1 cellular context compared by ENCODE assay signal in the genomic region with DNA sequence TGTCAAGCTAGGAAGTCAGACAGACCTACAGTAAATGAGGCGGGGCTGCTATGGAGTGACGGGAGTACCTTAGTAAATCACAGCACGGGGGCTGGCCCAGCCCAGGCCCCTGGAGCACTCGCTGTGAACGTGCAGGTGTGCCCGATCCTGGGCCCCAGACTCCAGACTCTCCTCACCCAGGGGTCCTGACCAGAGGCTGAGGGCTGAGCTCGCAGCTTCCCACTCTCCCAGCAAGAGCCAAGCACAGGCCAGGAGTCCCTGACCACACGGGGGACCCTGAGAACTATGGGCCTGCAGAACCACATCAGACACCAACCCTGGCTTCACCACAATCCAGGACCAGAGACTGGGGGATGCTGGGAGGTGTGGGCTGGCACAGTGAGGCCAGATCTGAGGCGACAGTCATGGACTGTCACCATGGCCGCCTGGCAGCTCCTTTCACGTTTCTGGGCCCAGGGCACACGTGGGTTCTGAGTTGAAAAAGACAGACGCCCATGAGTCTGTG.
TF ChIP-seq lines count a peak whose summit lies in the region.

No MANE protein-coding gene starts in this region.

TF ChIP-seq in WTC11, 78 proteins besides CTCF, POLR2A, EP300 and RAD21 (continued from another document):
- TF ChIP-seq, protein P1, sequence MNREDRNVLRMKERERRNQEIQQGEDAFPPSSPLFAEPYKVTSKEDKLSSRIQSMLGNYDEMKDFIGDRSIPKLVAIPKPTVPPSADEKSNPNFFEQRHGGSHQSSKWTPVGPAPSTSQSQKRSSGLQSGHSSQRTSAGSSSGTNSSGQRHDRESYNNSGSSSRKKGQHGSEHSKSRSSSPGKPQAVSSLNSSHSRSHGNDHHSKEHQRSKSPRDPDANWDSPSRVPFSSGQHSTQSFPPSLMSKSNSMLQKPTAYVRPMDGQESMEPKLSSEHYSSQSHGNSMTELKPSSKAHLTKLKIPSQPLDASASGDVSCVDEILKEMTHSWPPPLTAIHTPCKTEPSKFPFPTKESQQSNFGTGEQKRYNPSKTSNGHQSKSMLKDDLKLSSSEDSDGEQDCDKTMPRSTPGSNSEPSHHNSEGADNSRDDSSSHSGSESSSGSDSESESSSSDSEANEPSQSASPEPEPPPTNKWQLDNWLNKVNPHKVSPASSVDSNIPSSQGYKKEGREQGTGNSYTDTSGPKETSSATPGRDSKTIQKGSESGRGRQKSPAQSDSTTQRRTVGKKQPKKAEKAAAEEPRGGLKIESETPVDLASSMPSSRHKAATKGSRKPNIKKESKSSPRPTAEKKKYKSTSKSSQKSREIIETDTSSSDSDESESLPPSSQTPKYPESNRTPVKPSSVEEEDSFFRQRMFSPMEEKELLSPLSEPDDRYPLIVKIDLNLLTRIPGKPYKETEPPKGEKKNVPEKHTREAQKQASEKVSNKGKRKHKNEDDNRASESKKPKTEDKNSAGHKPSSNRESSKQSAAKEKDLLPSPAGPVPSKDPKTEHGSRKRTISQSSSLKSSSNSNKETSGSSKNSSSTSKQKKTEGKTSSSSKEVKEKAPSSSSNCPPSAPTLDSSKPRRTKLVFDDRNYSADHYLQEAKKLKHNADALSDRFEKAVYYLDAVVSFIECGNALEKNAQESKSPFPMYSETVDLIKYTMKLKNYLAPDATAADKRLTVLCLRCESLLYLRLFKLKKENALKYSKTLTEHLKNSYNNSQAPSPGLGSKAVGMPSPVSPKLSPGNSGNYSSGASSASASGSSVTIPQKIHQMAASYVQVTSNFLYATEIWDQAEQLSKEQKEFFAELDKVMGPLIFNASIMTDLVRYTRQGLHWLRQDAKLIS (CRISPR knock-in tag; IDR thresholded peaks at IDR 0.05; ENCODE audit: borderline replicate concordance) = no peak
- TF ChIP-seq ZNF219 (CRISPR knock-in tag; IDR thresholded peaks at IDR 0.05; ENCODE audit: borderline replicate concordance) (no peak), TEAD4 (CRISPR knock-in tag; IDR thresholded peaks at IDR 0.05) (no peak), ZNF138 (CRISPR knock-in tag; conservative IDR thresholded peaks at IDR 0.05) (no peak), HMGA2 (CRISPR knock-in tag; IDR thresholded peaks at IDR 0.05) (no peak), HMGXB4 (CRISPR knock-in tag; IDR thresholded peaks at IDR 0.05) (no peak), NFATC4 (CRISPR knock-in tag; IDR thresholded peaks at IDR 0.05) (no peak), NFE2L1 (CRISPR knock-in tag; IDR thresholded peaks at IDR 0.05) (no peak), MAX (CRISPR knock-in tag; IDR thresholded peaks at IDR 0.05) (no peak), NR1H2 (CRISPR knock-in tag; IDR thresholded peaks at IDR 0.05) (no peak), FOXK1 (CRISPR knock-in tag; IDR thresholded peaks at IDR 0.05) (no peak), MYBL2 (CRISPR knock-in tag; IDR thresholded peaks at IDR 0.05) (no peak)
- TF ChIP-seq, protein P2, sequence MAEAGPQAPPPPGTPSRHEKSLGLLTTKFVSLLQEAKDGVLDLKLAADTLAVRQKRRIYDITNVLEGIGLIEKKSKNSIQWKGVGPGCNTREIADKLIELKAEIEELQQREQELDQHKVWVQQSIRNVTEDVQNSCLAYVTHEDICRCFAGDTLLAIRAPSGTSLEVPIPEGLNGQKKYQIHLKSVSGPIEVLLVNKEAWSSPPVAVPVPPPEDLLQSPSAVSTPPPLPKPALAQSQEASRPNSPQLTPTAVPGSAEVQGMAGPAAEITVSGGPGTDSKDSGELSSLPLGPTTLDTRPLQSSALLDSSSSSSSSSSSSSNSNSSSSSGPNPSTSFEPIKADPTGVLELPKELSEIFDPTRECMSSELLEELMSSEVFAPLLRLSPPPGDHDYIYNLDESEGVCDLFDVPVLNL (CRISPR knock-in tag; IDR thresholded peaks at IDR 0.05; ENCODE audit: borderline replicate concordance, low read depth) = no peak
- TF ChIP-seq, protein P3, sequence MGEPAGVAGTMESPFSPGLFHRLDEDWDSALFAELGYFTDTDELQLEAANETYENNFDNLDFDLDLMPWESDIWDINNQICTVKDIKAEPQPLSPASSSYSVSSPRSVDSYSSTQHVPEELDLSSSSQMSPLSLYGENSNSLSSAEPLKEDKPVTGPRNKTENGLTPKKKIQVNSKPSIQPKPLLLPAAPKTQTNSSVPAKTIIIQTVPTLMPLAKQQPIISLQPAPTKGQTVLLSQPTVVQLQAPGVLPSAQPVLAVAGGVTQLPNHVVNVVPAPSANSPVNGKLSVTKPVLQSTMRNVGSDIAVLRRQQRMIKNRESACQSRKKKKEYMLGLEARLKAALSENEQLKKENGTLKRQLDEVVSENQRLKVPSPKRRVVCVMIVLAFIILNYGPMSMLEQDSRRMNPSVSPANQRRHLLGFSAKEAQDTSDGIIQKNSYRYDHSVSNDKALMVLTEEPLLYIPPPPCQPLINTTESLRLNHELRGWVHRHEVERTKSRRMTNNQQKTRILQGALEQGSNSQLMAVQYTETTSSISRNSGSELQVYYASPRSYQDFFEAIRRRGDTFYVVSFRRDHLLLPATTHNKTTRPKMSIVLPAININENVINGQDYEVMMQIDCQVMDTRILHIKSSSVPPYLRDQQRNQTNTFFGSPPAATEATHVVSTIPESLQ (CRISPR knock-in tag; IDR thresholded peaks at IDR 0.05) = no peak
- TF ChIP-seq, protein P4, sequence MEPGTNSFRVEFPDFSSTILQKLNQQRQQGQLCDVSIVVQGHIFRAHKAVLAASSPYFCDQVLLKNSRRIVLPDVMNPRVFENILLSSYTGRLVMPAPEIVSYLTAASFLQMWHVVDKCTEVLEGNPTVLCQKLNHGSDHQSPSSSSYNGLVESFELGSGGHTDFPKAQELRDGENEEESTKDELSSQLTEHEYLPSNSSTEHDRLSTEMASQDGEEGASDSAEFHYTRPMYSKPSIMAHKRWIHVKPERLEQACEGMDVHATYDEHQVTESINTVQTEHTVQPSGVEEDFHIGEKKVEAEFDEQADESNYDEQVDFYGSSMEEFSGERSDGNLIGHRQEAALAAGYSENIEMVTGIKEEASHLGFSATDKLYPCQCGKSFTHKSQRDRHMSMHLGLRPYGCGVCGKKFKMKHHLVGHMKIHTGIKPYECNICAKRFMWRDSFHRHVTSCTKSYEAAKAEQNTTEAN (CRISPR knock-in tag; IDR thresholded peaks at IDR 0.05) = no peak
- TF ChIP-seq, protein P5, sequence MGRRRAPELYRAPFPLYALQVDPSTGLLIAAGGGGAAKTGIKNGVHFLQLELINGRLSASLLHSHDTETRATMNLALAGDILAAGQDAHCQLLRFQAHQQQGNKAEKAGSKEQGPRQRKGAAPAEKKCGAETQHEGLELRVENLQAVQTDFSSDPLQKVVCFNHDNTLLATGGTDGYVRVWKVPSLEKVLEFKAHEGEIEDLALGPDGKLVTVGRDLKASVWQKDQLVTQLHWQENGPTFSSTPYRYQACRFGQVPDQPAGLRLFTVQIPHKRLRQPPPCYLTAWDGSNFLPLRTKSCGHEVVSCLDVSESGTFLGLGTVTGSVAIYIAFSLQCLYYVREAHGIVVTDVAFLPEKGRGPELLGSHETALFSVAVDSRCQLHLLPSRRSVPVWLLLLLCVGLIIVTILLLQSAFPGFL (CRISPR knock-in tag; IDR thresholded peaks at IDR 0.05; ENCODE audit: borderline replicate concordance) = no peak
